10 cellular contexts compared by ENCODE assay signal in the genomic region with DNA sequence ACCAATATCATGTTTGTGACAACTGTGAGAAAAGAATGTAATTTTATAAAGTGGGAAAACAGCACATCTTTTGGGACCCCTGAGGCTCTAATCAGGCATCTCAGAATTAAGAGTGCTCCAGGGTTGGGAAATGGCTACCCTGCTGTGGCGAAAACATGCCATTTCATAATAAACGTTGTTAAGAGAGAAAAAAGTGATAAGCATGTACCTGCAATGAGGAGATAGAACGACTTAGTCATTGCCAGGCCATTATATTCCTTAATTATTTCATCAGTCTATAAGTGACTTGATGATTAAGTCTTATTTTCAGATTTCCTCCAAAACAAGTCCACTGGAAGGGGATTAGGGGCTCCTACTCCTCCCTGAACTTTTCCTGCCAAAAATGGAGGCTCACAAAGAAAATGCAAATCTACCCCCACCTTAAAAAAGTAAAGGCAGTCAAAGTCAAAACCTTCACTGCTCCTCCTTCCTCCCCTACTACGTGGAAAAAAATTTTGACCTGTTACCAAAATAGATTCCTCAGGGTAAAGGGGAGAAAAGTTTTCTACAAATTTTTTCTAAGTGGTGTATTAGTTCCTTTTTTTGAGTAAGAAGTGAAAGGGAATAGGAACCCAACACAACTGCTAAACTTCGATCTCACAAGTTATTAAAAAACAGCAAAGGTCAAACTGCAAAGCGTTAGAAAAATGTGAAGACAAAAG. TPM values are rescaled to one million over a fixed set of nuclear protein-coding genes. Genes with fewer than 3 reads are reported as not detected.
A peak's percentile ranks its signal among the peaks of the same experiment; 100 is the strongest.
DNase-seq lines count a peak whose midpoint lies in the region; ATAC-seq, FAIRE-seq and TF ChIP-seq lines count a peak whose summit lies in the region.
"Not testable (repeated sequence)": the region's sequence is repeated elsewhere in the genome, so short reads cannot be mapped to it uniquely, and the experiment has no call there.
"Had no signal": no experiment of that assay in that cellular context is flagged by ENCODE, and none has a peak within 500 bp of the region (broad histone marks: within the 10 kb centered on the region; RNA-seq: fewer than 3 reads in every experiment).

No MANE protein-coding gene starts in this region.

- peak; percentile 3 for FAIRE-seq in G401.6 (lab: Jason Lieb, UNC)

- H3K4me3 ChIP-seq in OCI-LY1 (ENCODE audit: low read depth, low read length, poor library complexity, severe bottlenecking): peak overlapping the region; percentile 47
- H3K4me3 ChIP-seq in breast epithelium, right atrium auricular region, upper lobe of left lung: not testable (repeated sequence)

- TF ChIP-seq EP300 in upper lobe of left lung (IDR thresholded peaks at IDR 0.05): not testable (repeated sequence)

- H3K27me3 Mint-ChIP-seq in activated CD4-positive, alpha-beta T cell treated with anti-CD3 and anti-CD28 coated beads for 36 hours; natural killer cell treated with Interleukin-12 subunit alpha and Interleukin-12 subunit beta and Interleukin-15 and Interleukin-18, amount 100 ng/mL, for 72 hours: not testable (repeated sequence)

- CTCF ChIA-PET in activated CD4-positive, alpha-beta T cell treated with anti-CD3 and anti-CD28 coated beads for 36 hours (lab: Charles Lee): not testable (repeated sequence)

- TF ChIP-seq CTCF in OCI-LY1 (IDR thresholded peaks at IDR 0.05; ENCODE audit: low read length); breast epithelium (IDR thresholded peaks at IDR 0.05); right atrium auricular region (IDR thresholded peaks at IDR 0.05); upper lobe of left lung (IDR thresholded peaks at IDR 0.05): not testable (repeated sequence)

- not testable (repeated sequence) for H3K9me3 Mint-ChIP-seq in activated CD4-positive, alpha-beta T cell treated with anti-CD3 and anti-CD28 coated beads for 36 hours (ENCODE audit: low read depth); natural killer cell treated with Interleukin-12 subunit alpha and Interleukin-12 subunit beta and Interleukin-15 and Interleukin-18, amount 100 ng/mL, for 72 hours

- peaks cover 55% of the 10 kb centered on the region for H3K4me1 Mint-ChIP-seq in activated CD4-positive, alpha-beta T cell treated with anti-CD3 and anti-CD28 coated beads for 36 hours
- peaks cover 44 to 57% of the 10 kb centered on the region in 2 donors for H3K4me1 Mint-ChIP-seq in natural killer cell treated with Interleukin-12 subunit alpha and Interleukin-12 subunit beta and Interleukin-15 and Interleukin-18, amount 100 ng/mL, for 72 hours (ENCODE audit: low read depth in 2 of 2)

- not testable (repeated sequence) for H3K36me3 ChIP-seq in OCI-LY1 (ENCODE audit: insufficient read depth, low read length); breast epithelium; right atrium auricular region; upper lobe of left lung

- not testable (repeated sequence) for H4K20me1 ChIP-seq in OCI-LY1 (ENCODE audit: insufficient read depth, low read length)

- H2AFZ ChIP-seq in OCI-LY1 (ENCODE audit: low read length): not testable (repeated sequence)

- H3K4me2 ChIP-seq in OCI-LY1 (ENCODE audit: low read length): peak overlapping the region; percentile 65

- intact Hi-C loops in activated CD4-positive, alpha-beta T cell treated with anti-CD3 and anti-CD28 coated beads for 36 hours (cut with DNase I, micrococcal nuclease): loop anchor here (5.0 kb wide), 5 partner anchors 112 to 593 kb away; a partner anchor contains a TSS
- intact Hi-C loops in breast epithelium (cut with DNase I; ENCODE audit: low total_unique reads): not testable (repeated sequence)

- H3K79me2 ChIP-seq in OCI-LY1 (ENCODE audit: insufficient read depth, low read length): not testable (repeated sequence)

- H3K9ac ChIP-seq in OCI-LY1 (ENCODE audit: low read length): peak overlapping the region; percentile 41; the same call in 1 of the 2 replicates

- H3K36me3 Mint-ChIP-seq in activated CD4-positive, alpha-beta T cell treated with anti-CD3 and anti-CD28 coated beads for 36 hours (ENCODE audit: low read depth); natural killer cell treated with Interleukin-12 subunit alpha and Interleukin-12 subunit beta and Interleukin-15 and Interleukin-18, amount 100 ng/mL, for 72 hours: not testable (repeated sequence)

- peak; percentile 19 for DNase-seq in HS-5 (ENCODE audit: low read depth)
- DNase-seq in activated CD4-positive, alpha-beta T cell treated with anti-CD3 and anti-CD28 coated beads for 36 hours; breast epithelium (ENCODE audit: low spot score in 2 of 2); right atrium auricular region (ENCODE audit: low spot score); natural killer cell treated with Interleukin-12 subunit alpha and Interleukin-12 subunit beta and Interleukin-15 and Interleukin-18, amount 100 ng/mL, for 72 hours (ENCODE audit: low spot score); upper lobe of left lung: not testable (repeated sequence)

- H3K27me3 ChIP-seq in OCI-LY1 (ENCODE audit: insufficient read depth, low read length); breast epithelium; right atrium auricular region; upper lobe of left lung: not testable (repeated sequence)

- H3K27ac ChIP-seq in OCI-LY1 (ENCODE audit: low read depth, low read length, poor library complexity, severe bottlenecking): peak overlapping the region; percentile 88
- H3K27ac ChIP-seq in breast epithelium: peak overlapping the region; percentile 4 to 94
- peak overlapping the region; percentile 97 to 98 for H3K27ac ChIP-seq in right atrium auricular region
- peak overlapping the region in 3 of 4 donors; percentile 21 to 99 (median 42) for H3K27ac ChIP-seq in upper lobe of left lung

- not testable (repeated sequence) for H3F3A ChIP-seq in OCI-LY1 (ENCODE audit: insufficient read depth, low read length)

- 26 to 42% methylated on average over 6 of the region's 6 CpGs for WGBS in upper lobe of left lung, 2 donors

- H3K9me2 ChIP-seq in OCI-LY1 (ENCODE audit: low read depth, low read length): not testable (repeated sequence)

- peak overlapping the region; percentile 42 for H3K27ac Mint-ChIP-seq in activated CD4-positive, alpha-beta T cell treated with anti-CD3 and anti-CD28 coated beads for 36 hours
- H3K27ac Mint-ChIP-seq in natural killer cell treated with Interleukin-12 subunit alpha and Interleukin-12 subunit beta and Interleukin-15 and Interleukin-18, amount 100 ng/mL, for 72 hours: peak overlapping the region; percentile 86 to 94

- ATAC-seq in activated CD4-positive, alpha-beta T cell treated with anti-CD3 and anti-CD28 coated beads for 36 hours; natural killer cell treated with Interleukin-12 subunit alpha and Interleukin-12 subunit beta and Interleukin-15 and Interleukin-18, amount 100 ng/mL, for 72 hours; upper lobe of left lung (ENCODE audit: low FRiP score in 2 of 2): not testable (repeated sequence)

- peak overlapping the region; percentile 72 for H3K4me3 Mint-ChIP-seq in activated CD4-positive, alpha-beta T cell treated with anti-CD3 and anti-CD28 coated beads for 36 hours
- H3K4me3 Mint-ChIP-seq in natural killer cell treated with Interleukin-12 subunit alpha and Interleukin-12 subunit beta and Interleukin-15 and Interleukin-18, amount 100 ng/mL, for 72 hours: peak overlapping the region; percentile 71

- POLR2A ChIA-PET in activated CD4-positive, alpha-beta T cell treated with anti-CD3 and anti-CD28 coated beads for 36 hours (lab: Charles Lee): not testable (repeated sequence)

- TF ChIP-seq POLR2A in breast epithelium (IDR thresholded peaks at IDR 0.05); upper lobe of left lung (IDR thresholded peaks at IDR 0.05): not testable (repeated sequence)

- H3K4me1 ChIP-seq in OCI-LY1 (ENCODE audit: insufficient read depth, low read length, severe bottlenecking) (peaks cover 41% of the 10 kb centered on the region), right atrium auricular region (peaks cover 0 to 39% of the 10 kb centered on the region in 2 donors), upper lobe of left lung (peaks cover 22 to 43% (median 25%) of the 10 kb centered on the region in 4 donors)
- not testable (repeated sequence) for H3K4me1 ChIP-seq in breast epithelium

- not testable (repeated sequence) for H3K9me3 ChIP-seq in OCI-LY1 (ENCODE audit: low read length); breast epithelium; right atrium auricular region; upper lobe of left lung

RNA-seq across cellular contexts. Expression of a gene that starts 59.9 kb away (rescaled TPM):
- not detected for total RNA-seq in activated CD4-positive, alpha-beta T cell treated with anti-CD3 and anti-CD28 coated beads for 36 hours
- total RNA-seq in breast epithelium: not detected
- 10 to 100 TPM in 1 of 2 donors, 1 to 10 TPM in 1; 7.0 to 36.7 TPM for total RNA-seq in right atrium auricular region
- not detected for total RNA-seq in natural killer cell treated with Interleukin-12 subunit alpha and Interleukin-12 subunit beta and Interleukin-15 and Interleukin-18, amount 100 ng/mL, for 72 hours
- total RNA-seq in upper lobe of left lung: not detected
- total RNA-seq: dermis blood vessel endothelial cell, fibroblast of lung had no signal

Comparison
In these comparisons a context has a peak if more than half of its experiments do, and no peak if none do; other contexts are left out.
1. H3K27ac ChIP-seq: peak in every context shown above with its lines; median percentile 98 in right atrium auricular region; 88 in OCI-LY1; 49 in breast epithelium; 42 in upper lobe of left lung.
2. RNA of a gene that starts 59.9 kb away (total RNA-seq): 7.0 to 36.7 TPM in right atrium auricular region; not detected in activated CD4-positive, alpha-beta T cell treated with anti-CD3 and anti-CD28 coated beads for 36 hours, not detected in breast epithelium, not detected in natural killer cell treated with Interleukin-12 subunit alpha and Interleukin-12 subunit beta and Interleukin-15 and Interleukin-18, amount 100 ng/mL, for 72 hours and not detected in upper lobe of left lung; every median in the first group is over 4 times any median in the second.